Comparison of ENCODE assay signal across 19 cellular contexts in the genomic region with DNA sequence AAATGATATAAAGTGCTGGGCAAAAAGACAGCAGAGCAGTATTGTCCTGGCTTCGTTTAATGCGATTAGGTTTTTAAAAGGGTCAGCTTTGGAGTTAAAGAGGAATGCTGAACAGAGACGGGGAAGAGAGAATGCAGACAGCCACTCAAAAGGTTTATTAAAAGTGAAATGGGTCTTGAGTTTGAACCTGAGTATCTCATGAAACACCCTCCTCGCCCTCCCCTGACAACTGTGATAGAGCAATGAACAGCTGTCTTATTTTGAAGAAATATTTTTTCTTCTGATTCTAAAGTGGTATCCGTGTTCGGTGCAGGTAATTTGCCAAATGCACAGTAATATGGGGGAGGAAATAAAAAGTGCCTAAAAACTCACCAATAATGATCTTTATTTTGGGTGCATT.
DNase-seq lines count a peak whose midpoint lies in the region; ATAC-seq and FAIRE-seq lines count a peak whose summit lies in the region.
"Had no signal": no experiment of that assay in that cellular context is flagged by ENCODE, and none has a peak within 500 bp of the region (broad histone marks: within the 10 kb centered on the region; RNA-seq: fewer than 3 reads in every experiment).

No MANE protein-coding gene starts in this region.

- FAIRE-seq in RCC 7860 (lab: Jason Lieb, UNC) = no peak
- FAIRE-seq: A204.1, GM12892, GM19239, H1 had no signal

- no peaks in the 10 kb centered on the region for H3K27me3 Mint-ChIP-seq in stimulated activated naive CD8-positive, alpha-beta T cell treated with anti-CD3 and anti-CD28 coated beads, Interleukin-15, Interleukin-2, amounts not matched to agents 100 ng/mL and 50 ng/mL, for 24 hours
- H3K27me3 Mint-ChIP-seq in stimulated activated naive CD8-positive, alpha-beta T cell treated with anti-CD3 and anti-CD28 coated beads, Interleukin-15, amount 100 ng/mL, for 72 hours = no peaks in the 10 kb centered on the region
- no peaks in the 10 kb centered on the region for H3K27me3 Mint-ChIP-seq in activated T-helper 17 cell treated with anti-CD3 and anti-CD28 coated beads, Interleukin-2, amount 50 U/mL, for 72 hours
- H3K27me3 Mint-ChIP-seq: B cell; CD4-positive, alpha-beta memory T cell had no signal

- no peak for ATAC-seq in stimulated activated naive CD8-positive, alpha-beta T cell treated with anti-CD3 and anti-CD28 coated beads, Interleukin-15, amount 100 ng/mL, for 72 hours
- no peak for ATAC-seq in activated T-helper 17 cell treated with anti-CD3 and anti-CD28 coated beads, Interleukin-2, amount 50 U/mL, for 72 hours (replicated peaks)
- no peak for ATAC-seq in stimulated activated effector memory CD8-positive, alpha-beta T cell treated with anti-CD3 and anti-CD28 coated beads, Interleukin-12 subunit alpha, Interleukin-12 subunit beta, amount 100 ng/mL, for 72 hours

- H3K9me3 Mint-ChIP-seq in stimulated activated naive CD8-positive, alpha-beta T cell treated with anti-CD3 and anti-CD28 coated beads, Interleukin-15, Interleukin-2, amounts not matched to agents 100 ng/mL and 50 ng/mL, for 24 hours = no peaks in the 10 kb centered on the region
- no peaks in the 10 kb centered on the region for H3K9me3 Mint-ChIP-seq in stimulated activated naive CD8-positive, alpha-beta T cell treated with anti-CD3 and anti-CD28 coated beads, Interleukin-15, amount 100 ng/mL, for 72 hours
- no peaks in the 10 kb centered on the region for H3K9me3 Mint-ChIP-seq in activated T-helper 17 cell treated with anti-CD3 and anti-CD28 coated beads, Interleukin-2, amount 50 U/mL, for 72 hours
- H3K9me3 Mint-ChIP-seq in stimulated activated effector memory CD8-positive, alpha-beta T cell treated with anti-CD3 and anti-CD28 coated beads, Interleukin-12 subunit alpha, Interleukin-12 subunit beta, amount 100 ng/mL, for 72 hours = no peaks in the 10 kb centered on the region
- H3K9me3 Mint-ChIP-seq: CD4-positive, alpha-beta memory T cell had no signal

- DNase-seq in stimulated activated naive CD8-positive, alpha-beta T cell treated with anti-CD3 and anti-CD28 coated beads, Interleukin-15, amount 100 ng/mL, for 72 hours = no peak
- DNase-seq in stimulated activated effector memory CD8-positive, alpha-beta T cell treated with anti-CD3 and anti-CD28 coated beads, Interleukin-12 subunit alpha, Interleukin-12 subunit beta, amount 100 ng/mL, for 72 hours (ENCODE audit: low spot score in 2 of 2) = no peak
- DNase-seq in RCC 7860 (ENCODE audit: low spot score) (no peak), T-helper 1 cell (no peak)
- DNase-seq: C1 segment of cervical spinal cord; Calu3; CD4-positive, alpha-beta memory T cell; COR-L47; DMS53; GM23248; H7; HCEC 1CT had no signal

- no peak overlapping the region for H3K4me3 Mint-ChIP-seq in stimulated activated naive CD8-positive, alpha-beta T cell treated with anti-CD3 and anti-CD28 coated beads, Interleukin-15, Interleukin-2, amounts not matched to agents 100 ng/mL and 50 ng/mL, for 24 hours
- no peak overlapping the region for H3K4me3 Mint-ChIP-seq in stimulated activated naive CD8-positive, alpha-beta T cell treated with anti-CD3 and anti-CD28 coated beads, Interleukin-15, amount 100 ng/mL, for 72 hours
- no peak overlapping the region for H3K4me3 Mint-ChIP-seq in activated T-helper 17 cell treated with anti-CD3 and anti-CD28 coated beads, Interleukin-2, amount 50 U/mL, for 72 hours
- no peak overlapping the region for H3K4me3 Mint-ChIP-seq in stimulated activated effector memory CD8-positive, alpha-beta T cell treated with anti-CD3 and anti-CD28 coated beads, Interleukin-12 subunit alpha, Interleukin-12 subunit beta, amount 100 ng/mL, for 72 hours
- H3K4me3 Mint-ChIP-seq: B cell; CD4-positive, alpha-beta memory T cell had no signal

- peaks cover 68% of the 10 kb centered on the region for H3K36me3 Mint-ChIP-seq in stimulated activated naive CD8-positive, alpha-beta T cell treated with anti-CD3 and anti-CD28 coated beads, Interleukin-15, Interleukin-2, amounts not matched to agents 100 ng/mL and 50 ng/mL, for 24 hours (ENCODE audit: low read depth)
- H3K36me3 Mint-ChIP-seq in activated T-helper 17 cell treated with anti-CD3 and anti-CD28 coated beads, Interleukin-2, amount 50 U/mL, for 72 hours (ENCODE audit: low read depth) = peaks cover 84% of the 10 kb centered on the region
- peaks cover 35% of the 10 kb centered on the region for H3K36me3 Mint-ChIP-seq in stimulated activated effector memory CD8-positive, alpha-beta T cell treated with anti-CD3 and anti-CD28 coated beads, Interleukin-12 subunit alpha, Interleukin-12 subunit beta, amount 100 ng/mL, for 72 hours

- peaks cover 8% of the 10 kb centered on the region for H3K4me1 Mint-ChIP-seq in stimulated activated naive CD8-positive, alpha-beta T cell treated with anti-CD3 and anti-CD28 coated beads, Interleukin-15, Interleukin-2, amounts not matched to agents 100 ng/mL and 50 ng/mL, for 24 hours (ENCODE audit: low read depth)
- peaks cover 8% of the 10 kb centered on the region for H3K4me1 Mint-ChIP-seq in stimulated activated naive CD8-positive, alpha-beta T cell treated with anti-CD3 and anti-CD28 coated beads, Interleukin-15, amount 100 ng/mL, for 72 hours
- H3K4me1 Mint-ChIP-seq in activated T-helper 17 cell treated with anti-CD3 and anti-CD28 coated beads, Interleukin-2, amount 50 U/mL, for 72 hours = peaks cover 8% of the 10 kb centered on the region
- H3K4me1 Mint-ChIP-seq in stimulated activated effector memory CD8-positive, alpha-beta T cell treated with anti-CD3 and anti-CD28 coated beads, Interleukin-12 subunit alpha, Interleukin-12 subunit beta, amount 100 ng/mL, for 72 hours = no peaks in the 10 kb centered on the region
- H3K4me1 Mint-ChIP-seq: B cell; CD4-positive, alpha-beta memory T cell had no signal

- peak overlapping the region; percentile 63 for H3K27ac Mint-ChIP-seq in stimulated activated naive CD8-positive, alpha-beta T cell treated with anti-CD3 and anti-CD28 coated beads, Interleukin-15, Interleukin-2, amounts not matched to agents 100 ng/mL and 50 ng/mL, for 24 hours
- no peak overlapping the region for H3K27ac Mint-ChIP-seq in stimulated activated naive CD8-positive, alpha-beta T cell treated with anti-CD3 and anti-CD28 coated beads, Interleukin-15, amount 100 ng/mL, for 72 hours
- peak overlapping the region; percentile 70 for H3K27ac Mint-ChIP-seq in activated T-helper 17 cell treated with anti-CD3 and anti-CD28 coated beads, Interleukin-2, amount 50 U/mL, for 72 hours
- peak overlapping the region; percentile 12 for H3K27ac Mint-ChIP-seq in stimulated activated effector memory CD8-positive, alpha-beta T cell treated with anti-CD3 and anti-CD28 coated beads, Interleukin-12 subunit alpha, Interleukin-12 subunit beta, amount 100 ng/mL, for 72 hours
- H3K27ac Mint-ChIP-seq: B cell had no signal

Comparison
In these comparisons a context has a peak if more than half of its experiments do, and no peak if none do; other contexts are left out.
1. H3K27ac Mint-ChIP-seq: peak in stimulated activated naive CD8-positive, alpha-beta T cell treated with anti-CD3 and anti-CD28 coated beads, Interleukin-15, Interleukin-2, amounts not matched to agents 100 ng/mL and 50 ng/mL, for 24 hours (single experiment), activated T-helper 17 cell treated with anti-CD3 and anti-CD28 coated beads, Interleukin-2, amount 50 U/mL, for 72 hours (single experiment) and stimulated activated effector memory CD8-positive, alpha-beta T cell treated with anti-CD3 and anti-CD28 coated beads, Interleukin-12 subunit alpha, Interleukin-12 subunit beta, amount 100 ng/mL, for 72 hours (single experiment); none in stimulated activated naive CD8-positive, alpha-beta T cell treated with anti-CD3 and anti-CD28 coated beads, Interleukin-15, amount 100 ng/mL, for 72 hours (0 of 2).